9 cellular contexts compared by ENCODE assay signal in the genomic region with DNA sequence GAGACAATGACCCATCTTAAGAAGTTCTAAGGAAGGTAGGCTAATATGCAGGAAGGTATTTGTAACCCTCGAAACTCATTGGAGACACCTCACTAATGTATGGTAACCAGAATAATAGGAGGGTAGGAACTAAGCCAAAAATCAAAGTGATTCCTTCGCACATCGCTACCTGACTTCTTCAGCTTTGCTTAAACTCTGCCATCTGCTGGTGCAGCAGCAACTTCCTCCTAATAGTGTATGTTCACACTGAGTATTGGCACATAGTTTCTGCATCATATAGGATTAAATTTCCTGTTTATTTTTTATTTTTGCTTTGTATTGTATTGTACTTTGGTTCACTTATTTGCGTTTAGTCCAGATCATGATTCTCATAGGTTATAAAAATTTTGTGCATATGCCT.
DNase-seq lines count a peak whose midpoint lies in the region; ATAC-seq and TF ChIP-seq lines count a peak whose summit lies in the region.
"Had no signal": no experiment of that assay in that cellular context is flagged by ENCODE, and none has a peak within 500 bp of the region (broad histone marks: within the 10 kb centered on the region; RNA-seq: fewer than 3 reads in every experiment).

No MANE protein-coding gene starts in this region.

- TF ChIP-seq CTCF in foreskin fibroblast (IDR thresholded peaks at IDR 0.05; ENCODE audit: low read depth, low read length) = no peak
- no peak for TF ChIP-seq CTCF in activated CD8-positive, alpha-beta T cell treated with anti-CD3 and anti-CD28 coated beads for 36 hours (IDR thresholded peaks at IDR 0.05)

- POLR2A ChIA-PET in activated CD8-positive, alpha-beta T cell treated with anti-CD3 and anti-CD28 coated beads for 36 hours (lab: Charles Lee) = no interaction called here

- peaks cover 4% of the 10 kb centered on the region for H3K9me3 Mint-ChIP-seq in activated CD8-positive, alpha-beta T cell treated with anti-CD3 and anti-CD28 coated beads for 36 hours
- H3K9me3 Mint-ChIP-seq: mesothelial cell of epicardium had no signal

- DNase-seq in COR-L47 (lab: John Stamatoyannopoulos, UW) (peak; percentile 21), HT-29 (ENCODE audit: low spot score) (peak; percentile 39), RPMI8226 (peak; percentile 40), iPS-NIHi7 (ENCODE audit: extremely low spot score) (peak; percentile 32), foreskin fibroblast (no peak), NCI-H1436 (lab: John Stamatoyannopoulos, UW) (no peak), 8988T (no peak)
- DNase-seq in activated CD8-positive, alpha-beta T cell treated with anti-CD3 and anti-CD28 coated beads for 36 hours = no peak

- no peak overlapping the region for H3K27ac Mint-ChIP-seq in activated CD8-positive, alpha-beta T cell treated with anti-CD3 and anti-CD28 coated beads for 36 hours
- H3K27ac Mint-ChIP-seq: mesothelial cell of epicardium had no signal

- no peaks in the 10 kb centered on the region for H3K4me1 Mint-ChIP-seq in activated CD8-positive, alpha-beta T cell treated with anti-CD3 and anti-CD28 coated beads for 36 hours (ENCODE audit: low read depth)
- H3K4me1 Mint-ChIP-seq: mesothelial cell of epicardium had no signal

- CTCF ChIA-PET in activated CD8-positive, alpha-beta T cell treated with anti-CD3 and anti-CD28 coated beads for 36 hours (lab: Charles Lee) = interaction anchor here (0.7 kb wide), 1 partner anchor 63 kb away, joined by 4 read pairs; no protein-coding TSS in a partner anchor

- no peak overlapping the region for H3K4me3 Mint-ChIP-seq in activated CD8-positive, alpha-beta T cell treated with anti-CD3 and anti-CD28 coated beads for 36 hours
- H3K4me3 Mint-ChIP-seq: mesothelial cell of epicardium had no signal

- ATAC-seq in activated CD8-positive, alpha-beta T cell treated with anti-CD3 and anti-CD28 coated beads for 36 hours = no peak

- H3K27me3 Mint-ChIP-seq in activated CD8-positive, alpha-beta T cell treated with anti-CD3 and anti-CD28 coated beads for 36 hours = no peaks in the 10 kb centered on the region

- intact Hi-C loops in activated CD8-positive, alpha-beta T cell treated with anti-CD3 and anti-CD28 coated beads for 36 hours (cut with micrococcal nuclease) = no loop called here

- no peaks in the 10 kb centered on the region for H3K36me3 Mint-ChIP-seq in activated CD8-positive, alpha-beta T cell treated with anti-CD3 and anti-CD28 coated beads for 36 hours (ENCODE audit: low read depth)
- H3K36me3 Mint-ChIP-seq: mesothelial cell of epicardium had no signal

- H3K4me3 ChIP-seq in foreskin fibroblast (ENCODE audit: low read depth in 1 of 2, low read length in 2 of 2) = no peak overlapping the region

Comparison
In these comparisons a context has a peak if more than half of its experiments do, and no peak if none do; other contexts are left out.
1. DNase-seq: peak in COR-L47 (single experiment), HT-29 (single experiment), RPMI8226 (single experiment) and iPS-NIHi7 (single experiment); none in foreskin fibroblast (0 of 2), activated CD8-positive, alpha-beta T cell treated with anti-CD3 and anti-CD28 coated beads for 36 hours (single experiment), NCI-H1436 (single experiment) and 8988T (single experiment).